18 cellular contexts compared by ENCODE assay signal in genomic region chr6:160427312-160428068, GRCh38.
DNase-seq lines count a peak whose midpoint lies in the region; ATAC-seq and TF ChIP-seq lines count a peak whose summit lies in the region.
"Had no signal": no experiment of that assay in that cellular context is flagged by ENCODE, and none has a peak within 500 bp of the region (broad histone marks: within the 10 kb centered on the region; RNA-seq: fewer than 3 reads in every experiment).

No MANE protein-coding gene starts in this region.

- H3K9me3 ChIP-seq in right lobe of liver = no peaks in the 10 kb centered on the region
- H3K9me3 ChIP-seq in tibial artery = no peaks in the 10 kb centered on the region
- H3K9me3 ChIP-seq: lower lobe of right lung, thyroid gland had no signal

- H3K27ac Mint-ChIP-seq in chondrocyte (ENCODE audit: unreplicated experiment) = peak overlapping the region; percentile 34
- H3K27ac Mint-ChIP-seq: activated CD4-positive, alpha-beta T cell treated with anti-CD3 and anti-CD28 coated beads, Interleukin-2, amount 10 ng/mL, durations not matched to agents 7 days and 5 days; CD4-positive, alpha-beta T cell had no signal

- no peak for TF ChIP-seq CTCF in chondrocyte (IDR thresholded peaks at IDR 0.05)
- no peak for TF ChIP-seq CTCF in right lobe of liver (IDR thresholded peaks at IDR 0.05)
- no peak for TF ChIP-seq CTCF in tibial artery (IDR thresholded peaks at IDR 0.05)

- intact Hi-C loops in right lobe of liver (cut with DNase I) (no loop called here), tibial artery (cut with DNase I; ENCODE audit: low total_unique reads) (no loop called here), posterior vena cava (cut with DNase I) (no loop called here)

- peaks cover 30% of the 10 kb centered on the region for H3K4me1 Mint-ChIP-seq in chondrocyte (ENCODE audit: low read depth)

- H3K36me3 Mint-ChIP-seq in chondrocyte (ENCODE audit: low read depth) = no peaks in the 10 kb centered on the region

- TF ChIP-seq POLR2A in right lobe of liver (IDR thresholded peaks at IDR 0.05) = no peak

- H3K27me3 ChIP-seq in right lobe of liver (no peaks in the 10 kb centered on the region), tibial artery (no peaks in the 10 kb centered on the region)
- H3K27me3 ChIP-seq: brain microvascular endothelial cell, thyroid gland had no signal

- H3K27ac ChIP-seq in right lobe of liver (peak overlapping the region; percentile 0 to 89 (median 79)), tibial artery (peak overlapping the region; percentile 66 to 67)
- H3K27ac ChIP-seq: brain microvascular endothelial cell, lower lobe of right lung, thyroid gland had no signal

- no peaks in the 10 kb centered on the region for H3K9me3 Mint-ChIP-seq in chondrocyte (ENCODE audit: low read depth)
- H3K9me3 Mint-ChIP-seq: CD4-positive, alpha-beta T cell had no signal

- H3K4me1 ChIP-seq in right lobe of liver (peaks cover 0 to 23% (median 6%) of the 10 kb centered on the region in 4 donors), tibial artery (peaks cover 0 to 59% (median 35%) of the 10 kb centered on the region in 4 donors)
- H3K4me1 ChIP-seq: thyroid gland had no signal

- 37% methylated on average over 4 of the region's 5 CpGs for WGBS in right lobe of liver (ENCODE audit: insufficient coverage, low coverage, low lambda C conversion rate, missing lambda C conversion rate)

- H3K36me3 ChIP-seq in right lobe of liver (peaks cover 0 to 4% (median 0%) of the 10 kb centered on the region in 4 donors), tibial artery (no peaks in the 10 kb centered on the region)
- H3K36me3 ChIP-seq: brain microvascular endothelial cell, lower lobe of right lung, thyroid gland had no signal

- no peak overlapping the region for H3K4me3 ChIP-seq in right lobe of liver
- no peak overlapping the region for H3K4me3 ChIP-seq in tibial artery
- H3K4me3 ChIP-seq: lower lobe of right lung, thyroid gland had no signal

- peak; percentile 86 to 89 (median 88) for ATAC-seq in right lobe of liver

- no peaks in the 10 kb centered on the region for H3K27me3 Mint-ChIP-seq in chondrocyte (ENCODE audit: low read depth)

- DNase-seq in NCI-H1092 treated with DMSO at 0.1 percent for 48 hours (lab: John Stamatoyannopoulos, UW) (peak; percentile 64), NCI-H1092 (lab: John Stamatoyannopoulos, UW) (no peak), chondrocyte (ENCODE audit: low spot score) (peak; percentile 63), right lobe of liver (peak; percentile 57 to 80 (median 78)), tibial artery (no peak), posterior vena cava (ENCODE audit: low spot score) (no peak), NCI-H2107 treated with DMSO at 0.1 percent for 48 hours (lab: John Stamatoyannopoulos, UW; ENCODE audit: unreplicated experiment) (no peak)
- DNase-seq in activated CD4-positive, alpha-beta T cell treated with anti-CD3 and anti-CD28 coated beads for 4 hours = no peak
- DNase-seq: activated CD4-positive, alpha-beta T cell treated with anti-CD3 and anti-CD28 coated beads, Interleukin-2, amount 10 ng/mL, durations not matched to agents 7 days and 5 days; activated naive CD4-positive, alpha-beta T cell treated with Interleukin-2 at 50 U/mL for 16 hours; brain microvascular endothelial cell; CD4-positive, alpha-beta T cell; effector memory CD4-positive, alpha-beta T cell; MM.1S; NCI-H748 treated with DMSO at 0.1 percent for 48 hours; stimulated activated CD4-positive, alpha-beta T cell treated with anti-CD3 and anti-CD28 coated beads, Interleukin-2, amount 100 ng/mL, for 24 hours had no signal

- H3K4me3 Mint-ChIP-seq in chondrocyte (ENCODE audit: unreplicated experiment) = no peak overlapping the region
- H3K4me3 Mint-ChIP-seq: activated CD4-positive, alpha-beta T cell treated with anti-CD3 and anti-CD28 coated beads, Interleukin-2, amount 10 ng/mL, durations not matched to agents 7 days and 5 days; CD4-positive, alpha-beta T cell had no signal

Comparison
In these comparisons a context has a peak if more than half of its experiments do, and no peak if none do; other contexts are left out.
1. DNase-seq: peak in NCI-H1092 treated with DMSO at 0.1 percent for 48 hours (single experiment), chondrocyte (single experiment) and right lobe of liver (3 of 3); none in NCI-H1092 (single experiment), tibial artery (0 of 2), posterior vena cava (single experiment), activated CD4-positive, alpha-beta T cell treated with anti-CD3 and anti-CD28 coated beads for 4 hours (0 of 2) and NCI-H2107 treated with DMSO at 0.1 percent for 48 hours (single experiment).